Comparison of ENCODE assay signal across 17 cellular contexts in genomic region chr20:64246616-64247311, GRCh38. TPM values are rescaled to one million over a fixed set of nuclear protein-coding genes. Genes with fewer than 3 reads are reported as not detected.
DNase-seq lines count a peak whose midpoint lies in the region; ATAC-seq and TF ChIP-seq lines count a peak whose summit lies in the region.
"Had no signal": no experiment of that assay in that cellular context is flagged by ENCODE, and none has a peak within 500 bp of the region (broad histone marks: within the 10 kb centered on the region; RNA-seq: fewer than 3 reads in every experiment).

No MANE protein-coding gene starts in this region.

- H3T11ph ChIP-seq in H9 (ENCODE audit: low read length) = no peak overlapping the region

- no peak overlapping the region for H2AFZ ChIP-seq in H9 (ENCODE audit: low read length)

- no CpG with 5 or more reads among the region's 10 CpGs for WGBS in H9 (ENCODE audit: extremely low coverage, insufficient read length, low lambda C conversion rate)

- no peak overlapping the region for H3K27ac Mint-ChIP-seq in H9
- H3K27ac Mint-ChIP-seq: CD8-positive, alpha-beta T cell had no signal

- no peak overlapping the region for H4K5ac ChIP-seq in H9 (ENCODE audit: insufficient read length, low read depth, low read length)

- TF ChIP-seq CTCF in H9 (conservative IDR thresholded peaks at IDR 0.05) (no peak), RWPE2 (IDR thresholded peaks at IDR 0.05; ENCODE audit: poor library complexity, severe bottlenecking) (no peak)

- no peak overlapping the region for H3K4ac ChIP-seq in H9 (ENCODE audit: low read depth, low read length)

- ATAC-seq in RWPE2 (ENCODE audit: low read depth) = no peak
- ATAC-seq: CD8-positive, alpha-beta T cell had no signal

- no peak overlapping the region for H3K14ac ChIP-seq in H9 (ENCODE audit: insufficient read depth, low read length)

- no peaks in the 10 kb centered on the region for H3K27me3 ChIP-seq in H9 (ENCODE audit: insufficient read depth, low read length)
- H3K27me3 ChIP-seq in RWPE2 (ENCODE audit: insufficient read depth, poor library complexity, severe bottlenecking) = peaks cover 31% of the 10 kb centered on the region

- H4K8ac ChIP-seq in H9 (replicated peaks; ENCODE audit: insufficient read length, low read depth, low read length) = no peak overlapping the region

- H3K36me3 ChIP-seq in RWPE2 (ENCODE audit: low read depth) = no peaks in the 10 kb centered on the region

- H3K79me1 ChIP-seq in H9 (ENCODE audit: insufficient read depth, low read depth, low read length, poor library complexity, severe bottlenecking) = no peaks in the 10 kb centered on the region

- H3K23ac ChIP-seq in H9 (ENCODE audit: insufficient read length, low read depth, low read length) = no peak overlapping the region

- H3K4me3 ChIP-seq in RWPE2 (ENCODE audit: severe bottlenecking) = no peak overlapping the region

- H3K18ac ChIP-seq in H9 (ENCODE audit: insufficient read length, low read depth, low read length) = no peak overlapping the region

- peaks cover 0 to 2% (median 0%) of the 10 kb centered on the region in 3 experiments; a peak in 2 of 7 replicates for H3K36me3 Mint-ChIP-seq in H9 (ENCODE audit: insufficient read depth in 1 of 3, low read depth in 3 of 3)
- H3K36me3 Mint-ChIP-seq: CD8-positive, alpha-beta T cell had no signal

- peaks cover 44% of the 10 kb centered on the region for H3K27me3 Mint-ChIP-seq in H9 (ENCODE audit: low read depth)

- no peaks in the 10 kb centered on the region for H3K9me3 Mint-ChIP-seq in H9
- H3K9me3 Mint-ChIP-seq: CD8-positive, alpha-beta T cell had no signal

- peaks cover 0 to 4% of the 10 kb centered on the region in 2 experiments; a peak in 1 of 4 replicates for H3K4me1 Mint-ChIP-seq in H9

- no peak overlapping the region for H4K91ac ChIP-seq in H9 (ENCODE audit: insufficient read length, low read depth, low read length)

- H3K27ac ChIP-seq in H9 (ENCODE audit: insufficient read length, low read depth, low read length) = no peak overlapping the region
- no peak overlapping the region for H3K27ac ChIP-seq in RWPE2 (ENCODE audit: poor library complexity, severe bottlenecking)
- H3K27ac ChIP-seq: HL-60, RWPE1 had no signal

- no peak overlapping the region for H2BK20ac ChIP-seq in H9 (ENCODE audit: low read depth, low read length, poor library complexity, severe bottlenecking)

- H3K4me3 Mint-ChIP-seq in H9 = no peak overlapping the region
- H3K4me3 Mint-ChIP-seq: CD8-positive, alpha-beta T cell had no signal

- H2BK120ac ChIP-seq in H9 (ENCODE audit: low read depth, low read length, poor library complexity, severe bottlenecking) = no peak overlapping the region

- no peak overlapping the region for H2BK15ac ChIP-seq in H9 (ENCODE audit: low read depth, low read length)

- no peak overlapping the region for H3K9ac ChIP-seq in H9 (ENCODE audit: extremely low read depth, insufficient read length, low read length)

- intact Hi-C loops in posterior vena cava (cut with DNase I) = no loop called here

- H2AK5ac ChIP-seq in H9 (ENCODE audit: insufficient read length, low read length) = no peak overlapping the region

- H3K23me2 ChIP-seq in H9 (ENCODE audit: insufficient read length, low read depth, low read length, poor library complexity, severe bottlenecking) = no peaks in the 10 kb centered on the region

- H3K9me3 ChIP-seq in H9 (ENCODE audit: control insufficient read depth, low read depth, low read length) (no peaks in the 10 kb centered on the region), RWPE2 (ENCODE audit: severe bottlenecking) (no peaks in the 10 kb centered on the region)

- H3K4me1 ChIP-seq in H9 (ENCODE audit: insufficient read depth, low read length) (no peaks in the 10 kb centered on the region), RWPE2 (ENCODE audit: insufficient read depth, poor library complexity, severe bottlenecking) (no peaks in the 10 kb centered on the region)

- no peaks in the 10 kb centered on the region for H4K20me1 ChIP-seq in H9 (ENCODE audit: control insufficient read depth, insufficient read depth, insufficient read length)

- no peak overlapping the region for H3K4me2 ChIP-seq in H9 (ENCODE audit: insufficient read depth, insufficient read length, low read length)

- peak; percentile 19 for DNase-seq in H9
- peak; percentile 78 for DNase-seq in RWPE2 (ENCODE audit: low spot score)
- DNase-seq in islet precursor cell = peak; percentile 42
- peak; percentile 35 for DNase-seq in posterior vena cava (ENCODE audit: low spot score)
- DNase-seq in central memory CD4-positive, alpha-beta T cell = no peak
- no peak for DNase-seq in stimulated activated CD4-positive, alpha-beta T cell treated with anti-CD3 and anti-CD28 coated beads, Interleukin-4, amount 100 ng/mL, for 1 hour
- DNase-seq in DMS79 treated with DMSO at 0.1 percent for 48 hours (lab: John Stamatoyannopoulos, UW) = no peak
- DNase-seq: DND-41; GDM1; KBM-7; NCI-H1105; NCI-H1694 treated with DMSO at 0.1 percent for 48 hours; NCI-H69; NK-92 treated with Interleukin-12 subunit alpha and Interleukin-12 subunit beta, amount 100 ng/mL, for 24 hours had no signal

- no peak overlapping the region for H2BK12ac ChIP-seq in H9 (ENCODE audit: insufficient read length, low read depth, low read length)

- no peak overlapping the region for H2BK5ac ChIP-seq in H9 (ENCODE audit: insufficient read length, low read length)

- H3K56ac ChIP-seq in H9 (ENCODE audit: insufficient read length, low read depth, low read length) = no peak overlapping the region

- no peaks in the 10 kb centered on the region for H3K79me2 ChIP-seq in H9 (ENCODE audit: insufficient read depth, low read length)

RNA-seq across cellular contexts. Expression of gene PCMTD2, which starts 8.8 kb away (rescaled TPM):
- total RNA-seq in H9 (2021) (52.0 and 52.7 TPM in 2 replicates), posterior vena cava (10 to 100 TPM; 25.1 to 27.0 TPM)

Comparison
In these comparisons a context has a peak if more than half of its experiments do, and no peak if none do; other contexts are left out.
1. DNase-seq: peak in H9 (single experiment), RWPE2 (single experiment), islet precursor cell (single experiment) and posterior vena cava (single experiment); none in central memory CD4-positive, alpha-beta T cell (single experiment), stimulated activated CD4-positive, alpha-beta T cell treated with anti-CD3 and anti-CD28 coated beads, Interleukin-4, amount 100 ng/mL, for 1 hour (single experiment) and DMS79 treated with DMSO at 0.1 percent for 48 hours (single experiment).